Comparison of ENCODE assay signal across 18 cellular contexts in the genomic region with DNA sequence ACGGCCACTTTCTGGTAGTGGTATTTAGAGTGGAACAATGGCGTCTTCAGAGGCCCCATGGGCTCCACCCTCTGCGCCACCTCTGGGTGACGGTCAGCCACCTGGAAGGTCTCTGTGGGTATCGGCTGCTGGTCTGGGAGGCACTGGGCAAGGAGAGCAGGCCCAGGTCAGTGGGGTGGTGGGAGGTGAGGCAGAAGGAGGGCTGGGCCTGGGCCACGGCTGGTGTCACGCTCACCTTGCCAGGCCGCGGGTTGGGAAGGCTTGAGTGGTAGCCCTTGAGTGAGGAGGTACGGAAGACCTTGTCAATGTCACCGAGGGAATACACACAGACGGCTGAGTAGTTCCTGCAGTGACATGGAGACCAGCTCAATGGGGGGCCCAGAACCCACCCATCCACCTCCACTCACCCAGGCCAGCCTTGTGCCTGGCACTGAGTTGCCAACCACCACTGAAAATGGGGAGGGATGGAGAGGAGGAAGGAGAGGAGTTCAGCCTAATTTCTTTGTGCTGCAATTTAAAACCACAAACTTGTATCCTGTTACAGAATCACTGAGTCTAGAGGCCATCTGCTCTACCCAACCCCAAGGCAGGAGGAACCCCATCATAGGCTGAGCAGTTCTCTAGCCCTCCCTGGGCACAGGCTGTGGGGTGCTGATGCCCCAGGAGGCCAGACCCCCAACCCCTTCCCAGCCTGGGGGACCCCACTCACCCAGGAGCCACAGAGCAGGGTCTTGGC. TPM values are rescaled to one million over a fixed set of nuclear protein-coding genes. Genes with fewer than 3 reads are reported as not detected.
DNase-seq lines count a peak whose midpoint lies in the region; ATAC-seq and TF ChIP-seq lines count a peak whose summit lies in the region.
"Had no signal": no experiment of that assay in that cellular context is flagged by ENCODE, and none has a peak within 500 bp of the region (broad histone marks: within the 10 kb centered on the region; RNA-seq: fewer than 3 reads in every experiment).

No MANE protein-coding gene starts in this region.

- in situ Hi-C loops in transverse colon (cut with MboI; ENCODE audit: low pct_ligation_motif_present in 1 of 4, low pct_unique_long_range_greater_than_20kb in 1 of 4, low sequenced_read_pairs in 3 of 4): no loop called here

- H3K27ac ChIP-seq in DND-41 (ENCODE audit: low read length) (peak overlapping the region; percentile 58), RWPE2 (ENCODE audit: poor library complexity, severe bottlenecking) (peak overlapping the region; percentile 95), transverse colon (no peak overlapping the region)
- H3K27ac ChIP-seq: sigmoid colon had no signal

- TF ChIP-seq CTCF in DND-41 (IDR thresholded peaks at IDR 0.05; ENCODE audit: borderline replicate concordance, extremely low read depth, low read length, poor library complexity, severe bottlenecking) (no peak), RWPE2 (IDR thresholded peaks at IDR 0.05; ENCODE audit: poor library complexity, severe bottlenecking) (no peak), transverse colon (IDR thresholded peaks at IDR 0.05) (no peak)

- no peaks in the 10 kb centered on the region for H3K9me3 ChIP-seq in DND-41 (ENCODE audit: insufficient read depth, low read length, severe bottlenecking)
- H3K9me3 ChIP-seq in RWPE2 (ENCODE audit: severe bottlenecking): no peaks in the 10 kb centered on the region
- H3K9me3 ChIP-seq in transverse colon: no peaks in the 10 kb centered on the region
- H3K9me3 ChIP-seq: sigmoid colon had no signal

- H3K4me2 ChIP-seq in DND-41 (ENCODE audit: insufficient read depth, low read length): no peak overlapping the region

- TF ChIP-seq POLR2A in transverse colon (IDR thresholded peaks at IDR 0.05): no peak

- H2AFZ ChIP-seq in DND-41 (ENCODE audit: low read depth, low read length): no peak overlapping the region

- H3K36me3 ChIP-seq in DND-41 (ENCODE audit: insufficient read depth, low read length) (peaks cover 68% of the 10 kb centered on the region), RWPE2 (ENCODE audit: low read depth) (peaks cover 76% of the 10 kb centered on the region), transverse colon (no peaks in the 10 kb centered on the region)
- H3K36me3 ChIP-seq: sigmoid colon had no signal

- H4K20me1 ChIP-seq in DND-41 (ENCODE audit: insufficient read depth, low read length): peaks cover 13% of the 10 kb centered on the region

- no peak for TF ChIP-seq EP300 in transverse colon (IDR thresholded peaks at IDR 0.05; ENCODE audit: low read depth)

- ATAC-seq in DND-41 (ENCODE audit: insufficient read depth, low read depth) (peak; percentile 53), RWPE2 (ENCODE audit: low read depth) (no peak), HG03139 (IDR thresholded peaks at IDR 0.05; ENCODE audit: unreplicated experiment) (no peak), HG02870 (IDR thresholded peaks at IDR 0.05; ENCODE audit: unreplicated experiment) (no peak)

- 94 to 96% methylated on average over 4 to 12 of the region's 12 CpGs for WGBS in transverse colon (ENCODE audit: low coverage in 1 of 2), 2 donors

- H3K27me3 ChIP-seq in DND-41 (ENCODE audit: insufficient read depth, low read length, poor library complexity) (no peaks in the 10 kb centered on the region), RWPE2 (ENCODE audit: insufficient read depth, poor library complexity, severe bottlenecking) (no peaks in the 10 kb centered on the region), transverse colon (no peaks in the 10 kb centered on the region)
- H3K27me3 ChIP-seq: sigmoid colon had no signal

- no peak overlapping the region for H3K9ac ChIP-seq in DND-41 (ENCODE audit: low read depth, low read length)

- H3K4me1 ChIP-seq in DND-41 (ENCODE audit: insufficient read depth, low read length) (peaks cover 17% of the 10 kb centered on the region), RWPE2 (ENCODE audit: insufficient read depth, poor library complexity, severe bottlenecking) (peaks cover 30% of the 10 kb centered on the region), transverse colon (no peaks in the 10 kb centered on the region)
- H3K4me1 ChIP-seq: sigmoid colon had no signal

- intact Hi-C loops in transverse colon (cut with DNase I; ENCODE audit: low total_unique reads): no loop called here

- H3K79me2 ChIP-seq in DND-41 (ENCODE audit: insufficient read depth, low read length): peaks cover 2% of the 10 kb centered on the region; the same call in 1 of the 2 replicates

- DNase-seq in DND-41 (no peak), RWPE2 (ENCODE audit: low spot score) (no peak), myocyte (ENCODE audit: low read depth) (peak; percentile 55), transverse colon (no peak)
- DNase-seq in Jurkat, Clone E6-1 (ENCODE audit: low read depth, low spot score): peak; percentile 55
- DNase-seq: activated CD4-positive, CD25-positive, alpha-beta regulatory T cell; activated CD8-positive, alpha-beta memory T cell treated with anti-CD3 and anti-CD28 coated beads, Interleukin-2, amount 50 U/mL, for 48 hours; C1 segment of cervical spinal cord; central memory CD4-positive, alpha-beta T cell; effector memory CD4-positive, alpha-beta T cell; hippocampal formation; midbrain; NCI-H1092; NCI-H82; sigmoid colon; stimulated activated CD4-positive, alpha-beta T cell treated with anti-CD3 and anti-CD28 coated beads, Interleukin-4, amount 100 ng/mL, for 4 hours had no signal

- H3K4me3 ChIP-seq in DND-41 (ENCODE audit: low read depth in 1 of 2, low read length in 2 of 2) (no peak overlapping the region), RWPE2 (ENCODE audit: severe bottlenecking) (no peak overlapping the region), transverse colon (no peak overlapping the region)
- no peak overlapping the region for H3K4me3 ChIP-seq in Jurkat, Clone E6-1 (ENCODE audit: low read length)
- H3K4me3 ChIP-seq: sigmoid colon had no signal

RNA-seq across cellular contexts. Expression of gene SEMA7A, which starts 19.0 kb away (rescaled TPM):
- 7.7 TPM for polyA plus RNA-seq in Jurkat, Clone E6-1 (2012; ENCODE audit: insufficient read depth, insufficient read length)
- total RNA-seq in myocyte (9.5 and 11.4 TPM in 2 replicates), transverse colon (1 to 10 TPM in 3 of 4 donors, under 1 TPM in 1; 0.20 to 5.6 (median 3.1) TPM)
- 65.2 TPM for polyA plus RNA-seq in myocyte (2012)

RNA-seq across cellular contexts. Expression of gene UBL7, which starts 46.2 kb away (rescaled TPM):
- 190 TPM for polyA plus RNA-seq in Jurkat, Clone E6-1 (2012; ENCODE audit: insufficient read depth, insufficient read length)
- total RNA-seq in myocyte (44.4 and 63.2 TPM in 2 replicates), transverse colon (100 to 1,000 TPM in 1 of 4 donors, 10 to 100 TPM in 2, 1 to 10 TPM in 1; 4.0 to 157 (median 42.3) TPM)
- 55.1 TPM for polyA plus RNA-seq in myocyte (2012)

RNA-seq across cellular contexts. Expression of gene CYP11A1, which starts 47.3 kb away (rescaled TPM):
- not detected for polyA plus RNA-seq in Jurkat, Clone E6-1 (2012; ENCODE audit: insufficient read depth, insufficient read length)
- total RNA-seq in myocyte (not detected in 2 replicates), transverse colon (under 1 TPM in 2 of 4 donors, not detected in 2; 0.40 to 0.79 TPM)
- 0.10 TPM for polyA plus RNA-seq in myocyte (2012)

Comparison
In these comparisons a context has a peak if more than half of its experiments do, and no peak if none do; other contexts are left out.
1. DNase-seq: peak in Jurkat, Clone E6-1 (single experiment) and myocyte (single experiment); none in DND-41 (single experiment), RWPE2 (single experiment) and transverse colon (single experiment).
2. H3K27ac ChIP-seq: peak in DND-41 (single experiment) and RWPE2 (single experiment); none in transverse colon (0 of 4).